Comparison of ENCODE assay signal across 1 cellular context in genomic region chr1:112263464-112263863, GRCh38.
TF ChIP-seq lines count a peak whose summit lies in the region.

No MANE protein-coding gene starts in this region.

TF ChIP-seq in K562, 482 proteins besides CTCF, POLR2A, EP300 and RAD21 (continued from another document):
- TF ChIP-seq SMAD4 (CRISPR knock-in tag; conservative IDR thresholded peaks at IDR 0.05): 0 out of 2 replicates have a peak, but pooled peaks have one; percentile 10
- no peak for TF ChIP-seq TRIM25 (IDR thresholded peaks at IDR 0.05; ENCODE audit: borderline replicate concordance)
- no peak for TF ChIP-seq CBX2 (IDR thresholded peaks at IDR 0.05; ENCODE audit: insufficient read depth, low read length, poor library complexity, severe bottlenecking)
- TF ChIP-seq FOSL1 (tag; conservative IDR thresholded peaks at IDR 0.05): peak; percentile 67
- TF ChIP-seq ZNF274 (IDR thresholded peaks at IDR 0.05; ENCODE audit: borderline replicate concordance, low read depth, low read length): no peak
- peak; percentile 45 for TF ChIP-seq CBFA2T3 (IDR thresholded peaks at IDR 0.05)
- no peak for TF ChIP-seq RNF219 (CRISPR knock-in tag; IDR thresholded peaks at IDR 0.05)
- TF ChIP-seq TSC22D4 (tag; IDR thresholded peaks at IDR 0.05): no peak
- peak; percentile 52 for TF ChIP-seq MAFK (IDR thresholded peaks at IDR 0.05; ENCODE audit: low read length)
- TF ChIP-seq CCNT2 (IDR thresholded peaks at IDR 0.05; ENCODE audit: borderline replicate concordance, extremely low read depth, insufficient read length, low read depth, low read length): no peak
- no peak for TF ChIP-seq XRCC4 (IDR thresholded peaks at IDR 0.05; ENCODE audit: extremely low read depth, insufficient read depth, insufficient read length)
- TF ChIP-seq NUFIP1 (IDR thresholded peaks at IDR 0.05; ENCODE audit: partially characterized antibody): no peak
- no peak for TF ChIP-seq ZFP36 (IDR thresholded peaks at IDR 0.05; ENCODE audit: low read depth, low read length, partially characterized antibody)
- TF ChIP-seq NCOA2 (IDR thresholded peaks at IDR 0.05; ENCODE audit: partially characterized antibody in 2 of 2): no peak
- TF ChIP-seq NFE2L1 (tag; IDR thresholded peaks at IDR 0.05; ENCODE audit: borderline replicate concordance, low read depth): no peak
- peak; percentile 94 for TF ChIP-seq MAFG (tag; conservative IDR thresholded peaks at IDR 0.05)
- TF ChIP-seq ZSCAN29 (IDR thresholded peaks at IDR 0.05): no peak
- TF ChIP-seq ZNF174 (CRISPR knock-in tag; IDR thresholded peaks at IDR 0.05): no peak
- 0 out of 2 replicates have a peak, but pooled peaks have one; percentile 15 for TF ChIP-seq CBFA2T2 (conservative IDR thresholded peaks at IDR 0.05)
- TF ChIP-seq FOS (IDR thresholded peaks at IDR 0.05; ENCODE audit: extremely low read depth, insufficient read length): no peak
- no peak for TF ChIP-seq IRF1 (CRISPR knock-in tag; IDR thresholded peaks at IDR 0.05; ENCODE audit: borderline replicate concordance)
- no peak for TF ChIP-seq ATF1 (CRISPR knock-in tag; IDR thresholded peaks at IDR 0.05)
- TF ChIP-seq ATF1 (tag; IDR thresholded peaks at IDR 0.05): no peak
- no peak for TF ChIP-seq IRF2 (CRISPR knock-in tag; IDR thresholded peaks at IDR 0.05)
- no peak for TF ChIP-seq PHF8 (IDR thresholded peaks at IDR 0.05; ENCODE audit: borderline replicate concordance, low read length)
- TF ChIP-seq ZNF57 (CRISPR knock-in tag; IDR thresholded peaks at IDR 0.05): no peak
- TF ChIP-seq ZNF764 (CRISPR knock-in tag; IDR thresholded peaks at IDR 0.05; ENCODE audit: low read depth): no peak
- TF ChIP-seq ELF4 (CRISPR knock-in tag; IDR thresholded peaks at IDR 0.05): no peak
- no peak for TF ChIP-seq MTF1 (CRISPR knock-in tag; IDR thresholded peaks at IDR 0.05; ENCODE audit: borderline replicate concordance)
- no peak for TF ChIP-seq NFIC (IDR thresholded peaks at IDR 0.05)
TF ChIP-seq in K562: peak in this region for 18.
